ENCODE assay signal across 1 cellular context in the genomic region with DNA sequence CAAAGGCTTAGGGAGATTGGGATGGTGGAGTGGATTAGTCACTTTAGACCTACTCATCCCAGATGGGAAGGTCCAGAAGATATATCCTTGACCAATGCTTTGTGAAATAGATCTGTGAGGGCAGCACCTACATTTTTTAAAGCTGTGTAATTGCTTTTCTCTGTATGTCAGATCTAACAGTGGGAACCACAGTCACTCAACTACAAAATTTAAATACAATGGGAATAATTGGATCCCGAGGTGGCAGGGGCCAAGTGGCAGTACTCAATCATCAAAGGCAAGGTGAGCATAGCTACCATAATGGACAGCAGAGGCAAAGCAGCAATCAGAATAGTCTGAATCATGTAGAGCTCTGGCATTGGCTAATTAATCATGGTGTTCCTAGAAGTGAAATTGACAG.
TF ChIP-seq lines count a peak whose summit lies in the region.
"Not testable (repeated sequence)": the region's sequence is repeated elsewhere in the genome, so short reads cannot be mapped to it uniquely, and the experiment has no call there.

No MANE protein-coding gene starts in this region.

- H3K4me1 ChIP-seq in HEK293 (ENCODE audit: control insufficient read depth, insufficient read depth, low read length): not testable (repeated sequence)

- not testable (repeated sequence) for TF ChIP-seq CTCF in HEK293 (tag by site-specific recombination; IDR thresholded peaks at IDR 0.05)

- CTCF ChIA-PET in HEK293 (lab: Yijun Ruan, JAX): interaction anchor here (0.6 kb wide), 1 partner anchor 348 kb away, joined by 3 read pairs; no protein-coding TSS in a partner anchor

- H3K9me3 ChIP-seq in HEK293 (ENCODE audit: control insufficient read depth, insufficient read depth, low read depth, low read length): not testable (repeated sequence)

- not testable (repeated sequence) for H3K4me3 ChIP-seq in HEK293 (ENCODE audit: low read depth, low read length)

- POLR2A ChIA-PET in HEK293 (lab: Yijun Ruan, JAX): not testable (repeated sequence)

- not testable (repeated sequence) for H3K36me3 ChIP-seq in HEK293 (ENCODE audit: control insufficient read depth in 2 of 2, insufficient read depth in 1 of 2, low read length in 2 of 2)

- H3K27ac ChIP-seq in HEK293 (ENCODE audit: extremely low read depth, low read depth, low read length): not testable (repeated sequence)

TF ChIP-seq in HEK293, 187 proteins besides CTCF, POLR2A, EP300 and RAD21:
- peak; percentile 98 for TF ChIP-seq ZNF302 (tag by site-specific recombination; IDR thresholded peaks at IDR 0.05; ENCODE audit: low read depth)
